In the genomic region with DNA sequence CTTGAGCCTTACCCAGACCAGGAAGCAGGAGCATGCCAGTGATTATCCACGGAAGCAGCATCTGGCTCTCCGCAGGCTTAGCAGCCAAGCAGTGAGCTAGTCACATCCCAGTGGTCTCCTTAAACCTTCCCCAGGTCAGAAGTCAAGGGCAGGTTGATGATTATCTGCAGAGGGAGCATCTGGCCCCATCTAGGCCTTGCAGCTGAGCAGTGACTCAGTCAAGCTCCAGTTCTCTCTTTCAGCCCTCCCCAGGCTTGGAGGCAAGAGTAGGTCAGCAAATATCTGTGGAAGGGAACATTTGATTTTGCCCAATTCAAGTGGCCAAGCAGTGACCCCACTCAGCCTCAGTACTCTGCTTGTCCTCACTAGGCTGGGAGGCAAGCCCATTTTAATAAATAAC, we compare ENCODE assay signal across 22 cellular contexts.
"Had no signal": no experiment of that assay in that cellular context is flagged by ENCODE, and none has a peak within 500 bp of the region (broad histone marks: within the 10 kb centered on the region; RNA-seq: fewer than 3 reads in every experiment).

No MANE protein-coding gene starts in this region.

- H3K27ac ChIP-seq: brain microvascular endothelial cell, neutrophil, ovary, skin epidermis, uterus had no signal

- DNase-seq: activated CD4-positive, alpha-beta memory T cell treated with anti-CD3 and anti-CD28 coated beads, Interleukin-2, amount 10 ng/mL, durations not matched to agents 7 days and 5 days; activated CD4-positive, alpha-beta T cell treated with anti-CD3 and anti-CD28 coated beads, Interleukin-2, amount 10 ng/mL, durations not matched to agents 7 days and 5 days; activated CD4-positive, CD25-positive, alpha-beta regulatory T cell treated with anti-CD3 and anti-CD28 coated beads, Interleukin-2, amount 50 U/mL, for 72 hours; activated CD8-positive, alpha-beta memory T cell treated with anti-CD3 and anti-CD28 coated beads, Interleukin-2, amount 50 U/mL, for 48 hours; activated gamma-delta T cell; activated naive CD4-positive, alpha-beta T cell treated with anti-CD3 and anti-CD28 coated beads, Interleukin-2, amount 10 ng/mL, durations not matched to agents 7 days and 5 days; activated naive CD8-positive, alpha-beta T cell treated with anti-CD3 and anti-CD28 coated beads, Interleukin-2, amount 10 ng/mL, durations not matched to agents 7 days and 5 days; activated T-cell treated with anti-CD3 and anti-CD28 coated beads, Interleukin-2, amount 50 U/mL, for 24 hours; amniotic stem cell; brain microvascular endothelial cell; cortex of kidney; head of caudate nucleus; hippocampal formation; left colon; mammary epithelial cell; ovary; retina; stimulated activated CD4-positive, alpha-beta T cell treated with anti-CD3 and anti-CD28 coated beads, Interleukin-12 subunit alpha, Interleukin-12 subunit beta, amount 100 ng/mL, for 4 hours; stimulated activated CD4-positive, alpha-beta T cell treated with anti-CD3 and anti-CD28 coated beads, Interleukin-4, amount 100 ng/mL, for 1 hour; uterus had no signal

- H3K27me3 ChIP-seq: brain microvascular endothelial cell, ovary, uterus had no signal

- H3K36me3 ChIP-seq: brain microvascular endothelial cell, neutrophil, ovary, uterus had no signal

- H3K4me3 ChIP-seq: ovary, skin epidermis, uterus had no signal

- H3K4me1 ChIP-seq: uterus had no signal

- H3K9me3 ChIP-seq: ovary, uterus had no signal
